In the genomic region with DNA sequence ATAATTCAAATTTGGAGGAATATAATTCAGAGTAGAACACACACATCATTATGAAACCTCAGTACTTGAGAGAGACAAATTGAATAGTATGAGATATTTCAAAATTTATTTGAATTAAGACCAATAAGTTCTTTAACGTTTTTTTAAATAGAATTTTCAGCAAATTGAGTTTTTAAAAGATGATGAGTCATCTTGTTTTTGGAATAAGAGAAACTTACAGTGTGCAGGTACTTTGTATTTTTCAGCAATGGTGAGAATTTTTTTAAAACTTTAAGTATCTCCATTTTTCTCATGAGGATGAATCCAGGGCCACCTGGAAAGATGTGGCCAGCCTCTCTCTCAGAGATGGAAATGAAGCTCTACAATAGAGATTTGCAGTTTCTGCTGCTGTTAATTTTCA, we compare ENCODE assay signal across 21 cellular contexts.
DNase-seq lines count a peak whose midpoint lies in the region; ATAC-seq, FAIRE-seq and TF ChIP-seq lines count a peak whose summit lies in the region.
"Had no signal": no experiment of that assay in that cellular context is flagged by ENCODE, and none has a peak within 500 bp of the region (broad histone marks: within the 10 kb centered on the region; RNA-seq: fewer than 3 reads in every experiment).

No MANE protein-coding gene starts in this region.

- no peaks in the 10 kb centered on the region for H3K36me3 ChIP-seq in GM23338 (ENCODE audit: insufficient read depth)
- no peaks in the 10 kb centered on the region for H3K36me3 ChIP-seq in K562 (ENCODE audit: control insufficient read depth, insufficient read depth, low read length)
- H3K36me3 ChIP-seq in esophagus squamous epithelium = no peaks in the 10 kb centered on the region
- H3K36me3 ChIP-seq: BLaER1 treated with 17β-estradiol and CSF1 and Interleukin-3, amounts not matched to agents 10 nM and 100 nM had no signal

- H4K20me1 ChIP-seq in GM23338 (replicated peaks; ENCODE audit: insufficient read depth) = no peaks in the 10 kb centered on the region
- no peaks in the 10 kb centered on the region for H4K20me1 ChIP-seq in K562 (replicated peaks; ENCODE audit: control insufficient read depth, insufficient read depth, low read length)
- H4K20me1 ChIP-seq: BLaER1 treated with 17β-estradiol and CSF1 and Interleukin-3, amounts not matched to agents 10 nM and 100 nM had no signal

- H3K9me3 ChIP-seq in A549 (no peaks in the 10 kb centered on the region), K562 (replicated peaks; ENCODE audit: control insufficient read depth, insufficient read depth, low read depth, low read length) (no peaks in the 10 kb centered on the region), esophagus squamous epithelium (no peaks in the 10 kb centered on the region)
- H3K9me3 ChIP-seq: BLaER1 treated with 17β-estradiol and CSF1 and Interleukin-3, amounts not matched to agents 10 nM and 100 nM; Caco-2 had no signal

- no peak overlapping the region for H3K4me2 ChIP-seq in A549
- peak overlapping the region; percentile 49; the same call in 1 of the 2 replicates for H3K4me2 ChIP-seq in GM23338
- no peak overlapping the region for H3K4me2 ChIP-seq in K562 (ENCODE audit: insufficient read depth, low read length)
- H3K4me2 ChIP-seq: BLaER1 treated with 17β-estradiol and CSF1 and Interleukin-3, amounts not matched to agents 10 nM and 100 nM had no signal

- no peaks in the 10 kb centered on the region for H3K9me3 Mint-ChIP-seq in GM23338

- no peaks in the 10 kb centered on the region for H3K9me1 ChIP-seq in K562 (ENCODE audit: control insufficient read depth, insufficient read depth, low read length)

- H3K9ac ChIP-seq in K562 (ENCODE audit: insufficient read depth in 1 of 2, low read depth in 2 of 2, low read length in 2 of 2) = no peak overlapping the region
- H3K9ac ChIP-seq: BLaER1 treated with 17β-estradiol and CSF1 and Interleukin-3, amounts not matched to agents 10 nM and 100 nM had no signal

- peaks cover 1% of the 10 kb centered on the region for H3K27me3 Mint-ChIP-seq in GM23338 (ENCODE audit: insufficient read depth, low read depth, poor library complexity)
- H3K27me3 Mint-ChIP-seq: B cell; CD4-positive, alpha-beta T cell had no signal

- peaks cover 29% of the 10 kb centered on the region for H3K4me1 Mint-ChIP-seq in GM23338
- H3K4me1 Mint-ChIP-seq: B cell had no signal

- intact Hi-C loops in K562 (cut with micrococcal nuclease) (no loop called here), esophagus squamous epithelium (cut with DNase I) (no loop called here)

- H3K36me3 Mint-ChIP-seq in GM23338 (ENCODE audit: low read depth) = no peaks in the 10 kb centered on the region
- H3K36me3 Mint-ChIP-seq: CD8-positive, alpha-beta T cell had no signal

- H2AFZ ChIP-seq in GM23338 (peak overlapping the region; percentile 15; the same call in 1 of the 2 replicates), K562 (ENCODE audit: low read depth, low read length) (no peak overlapping the region)

- H3K27ac Mint-ChIP-seq in GM23338 = peak overlapping the region; percentile 27; the same call in 1 of the 2 replicates
- H3K27ac Mint-ChIP-seq: B cell; CD4-positive, alpha-beta T cell; CD8-positive, alpha-beta T cell had no signal

- TF ChIP-seq POLR2A in A549 (IDR thresholded peaks at IDR 0.05; ENCODE audit: low read length) (no peak), K562 (conservative IDR thresholded peaks at IDR 0.05) (no peak), esophagus squamous epithelium (IDR thresholded peaks at IDR 0.05) (no peak)

- no peak overlapping the region for H3K4me3 ChIP-seq in A549
- H3K4me3 ChIP-seq in GM23338 = no peak overlapping the region
- no peak overlapping the region for H3K4me3 ChIP-seq in K562
- no peak overlapping the region for H3K4me3 ChIP-seq in esophagus squamous epithelium
- H3K4me3 ChIP-seq: BLaER1 treated with 17β-estradiol and CSF1 and Interleukin-3, amounts not matched to agents 10 nM and 100 nM had no signal

- CTCF ChIA-PET in A549 (lab: Yijun Ruan, JAX) (no interaction called here), K562 (lab: Yijun Ruan, JAX; ENCODE audit: low intra/inter-chr PET ratio) (no interaction called here)

- no TSS peak for BruUV-seq in K562 (replicated peaks; lab: Mats Ljungman, UMichigan)

- DNase-seq in A549 (ENCODE audit: low read depth in 1 of 2, low spot score in 1 of 2) (no peak), GM23338 (ENCODE audit: low spot score) (no peak), K562 (ENCODE audit: extremely low read depth in 1 of 4, low spot score in 3 of 4) (no peak), esophagus squamous epithelium (lab: John Stamatoyannopoulos, UW) (no peak)
- DNase-seq in activated naive CD4-positive, alpha-beta T cell treated with anti-CD3 and anti-CD28 coated beads, Interleukin-2, amount 50 U/mL, for 16 hours = no peak
- DNase-seq: 8988T; AML-193; Caco-2; Calu3; CD4-positive, alpha-beta T cell; CD8-positive, alpha-beta T cell; DMS79 treated with DMSO at 0.1 percent for 48 hours; GF-D8 had no signal

- no peaks in the 10 kb centered on the region for H3K79me2 ChIP-seq in GM23338 (replicated peaks; ENCODE audit: insufficient read depth)
- no peaks in the 10 kb centered on the region for H3K79me2 ChIP-seq in K562 (ENCODE audit: control insufficient read depth, insufficient read depth, low read length)

- no peak overlapping the region for H3K4me3 Mint-ChIP-seq in GM23338
- H3K4me3 Mint-ChIP-seq: B cell; CD4-positive, alpha-beta T cell; CD8-positive, alpha-beta T cell had no signal

- H3K4me1 ChIP-seq in A549 (no peaks in the 10 kb centered on the region), GM23338 (ENCODE audit: insufficient read depth) (peaks cover 18% of the 10 kb centered on the region; the same call in 1 of the 2 replicates), K562 (replicated peaks in 1 of 2; ENCODE audit: control insufficient read depth in 2 of 2, insufficient read depth in 2 of 2, low read length in 2 of 2) (no peaks in the 10 kb centered on the region), esophagus squamous epithelium (no peaks in the 10 kb centered on the region)
- H3K4me1 ChIP-seq: Caco-2 had no signal

- no peaks in the 10 kb centered on the region for H3K27me3 ChIP-seq in GM23338 (ENCODE audit: insufficient read depth)
- H3K27me3 ChIP-seq in K562 (ENCODE audit: control insufficient read depth in 2 of 2, insufficient read depth in 2 of 2, low read length in 2 of 2) = no peaks in the 10 kb centered on the region
- H3K27me3 ChIP-seq in esophagus squamous epithelium = peaks cover 0 to 4% (median 0%) of the 10 kb centered on the region in 4 donors
- H3K27me3 ChIP-seq: BLaER1 treated with 17β-estradiol and CSF1 and Interleukin-3, amounts not matched to agents 10 nM and 100 nM had no signal

- TF ChIP-seq CTCF in A549 (IDR thresholded peaks at IDR 0.05) (no peak), GM23338 (conservative IDR thresholded peaks at IDR 0.05; ENCODE audit: low read depth in 2 of 2) (no peak), K562 (IDR thresholded peaks at IDR 0.05 in 2 of 3, conservative IDR thresholded peaks at IDR 0.05 in 1 of 3; ENCODE audit: insufficient read depth in 2 of 3, low read depth in 1 of 3, low read length in 3 of 3) (no peak), esophagus squamous epithelium (IDR thresholded peaks at IDR 0.05) (no peak)

- FAIRE-seq in A549 (lab: Jason Lieb, UNC) (no peak), K562 (lab: Jason Lieb, UNC) (no peak)
- FAIRE-seq: A204.1, D721Med, G401.6, GM12891, GM19239 had no signal

- H3K9me2 ChIP-seq in GM23338 (ENCODE audit: insufficient read depth) = no peaks in the 10 kb centered on the region

- TF ChIP-seq EP300 in A549 (IDR thresholded peaks at IDR 0.05) = no peak
- TF ChIP-seq EP300 in K562 (IDR thresholded peaks at IDR 0.05; ENCODE audit: low read length) = no peak

- 1% methylated on average over 1 of the region's 1 CpG for WGBS in A549 (ENCODE audit: missing lambda C conversion rate)
- WGBS in K562 (ENCODE audit: insufficient coverage, low coverage, missing lambda C conversion rate) = 0% methylated on average over 1 of the region's 1 CpG
- 32 to 44% methylated on average over 1 of the region's 1 CpG for WGBS in esophagus squamous epithelium, 2 donors

- H3K27ac ChIP-seq in A549 = no peak overlapping the region
- H3K27ac ChIP-seq in GM23338 (ENCODE audit: low read depth) = no peak overlapping the region
- no peak overlapping the region for H3K27ac ChIP-seq in K562 (ENCODE audit: extremely low read depth, low read depth, low read length)
- no peak overlapping the region for H3K27ac ChIP-seq in esophagus squamous epithelium
- H3K27ac ChIP-seq: BLaER1 treated with 17β-estradiol and CSF1 and Interleukin-3, amounts not matched to agents 10 nM and 100 nM; C4-2B had no signal

- TF ChIP-seq RAD21 in A549 (conservative IDR thresholded peaks at IDR 0.05 in 1 of 2, IDR thresholded peaks at IDR 0.05 in 1 of 2) (no peak), K562 (CRISPR knock-in tag; conservative IDR thresholded peaks at IDR 0.05 in 1 of 2, IDR thresholded peaks at IDR 0.05 in 1 of 2) (no peak)

- POLR2A ChIA-PET in A549 (lab: Yijun Ruan, JAX) = no interaction called here
- POLR2A ChIA-PET in K562 (lab: Yijun Ruan, JAX) = no interaction called here

- H3F3A ChIP-seq in GM23338 (replicated peaks; ENCODE audit: low read depth) = no peaks in the 10 kb centered on the region

- in situ Hi-C loops in K562 (cut with MboI) = no loop called here

- ATAC-seq in A549 (no peak), GM23338 (no peak), K562 (no peak)
- ATAC-seq: CD8-positive, alpha-beta T cell had no signal

TF ChIP-seq in A549, 52 proteins besides CTCF, POLR2A, EP300 and RAD21:
- TF ChIP-seq RCOR1 (IDR thresholded peaks at IDR 0.05; ENCODE audit: low read depth, low read length) (no peak), MAFK (IDR thresholded peaks at IDR 0.05; ENCODE audit: partially characterized antibody) (peak; percentile 50), FOSL2 (IDR thresholded peaks at IDR 0.05) (no peak), FOSL2 (CRISPR knock-in tag; IDR thresholded peaks at IDR 0.05) (0 out of 2 replicates have a peak, but pooled peaks have one; percentile 5)

TF ChIP-seq in GM23338, 12 proteins besides CTCF, POLR2A, EP300 and RAD21 (continues in another document):
- TF ChIP-seq POLR2AphosphoS5 (IDR thresholded peaks at IDR 0.05; ENCODE audit: low read depth) = no peak

TF ChIP-seq in K562, 482 proteins besides CTCF, POLR2A, EP300 and RAD21 (continues in another document):
- peak; percentile 48; the same call in 1 of the 2 replicates for TF ChIP-seq ZNF316 (IDR thresholded peaks at IDR 0.05)

Comparison
In these comparisons a context has a peak if more than half of its experiments do, and no peak if none do; other contexts are left out.
1. Of the 35 proteins assayed by ChIP-seq in both K562 and A549: peak only in K562: none; only in A549: MAFK; in both: none; in neither: 34.